Comparison of ENCODE assay signal across 17 cellular contexts in the genomic region with DNA sequence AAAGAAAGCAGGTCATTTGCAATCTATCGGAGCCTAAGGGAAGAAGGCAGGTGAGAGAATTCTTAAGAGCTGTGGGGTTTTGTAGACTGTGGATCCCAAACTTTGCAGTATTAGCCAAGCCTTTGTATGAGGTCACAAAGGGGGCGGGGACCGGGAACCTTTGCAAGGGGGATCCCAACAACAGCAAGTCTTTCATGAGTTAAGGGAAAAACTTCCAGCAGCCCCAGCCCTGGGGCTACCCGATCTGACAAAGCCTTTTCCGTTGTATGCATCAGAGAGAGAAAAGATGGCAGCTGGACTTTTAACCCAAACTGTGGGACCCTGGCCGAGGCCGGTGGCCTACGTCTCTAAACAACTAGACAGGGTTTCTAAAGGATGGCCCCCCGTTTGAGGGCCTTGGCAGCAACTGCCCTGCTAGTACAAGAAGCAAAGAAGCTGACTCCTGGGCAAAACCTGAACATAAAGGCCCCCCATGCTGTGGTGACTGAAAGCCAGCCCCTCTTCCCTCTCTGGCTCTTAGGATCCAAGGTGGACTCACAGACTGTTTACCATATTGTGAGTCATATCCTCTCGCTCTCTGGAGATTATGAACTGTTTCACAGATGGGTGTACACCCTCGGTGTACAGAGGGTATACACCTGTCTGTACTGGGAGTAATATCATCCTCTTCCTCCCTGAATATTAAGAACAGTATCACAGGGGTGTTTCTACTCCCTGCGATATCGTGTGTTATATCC. TPM values are rescaled to one million over a fixed set of nuclear protein-coding genes. Genes with fewer than 3 reads are reported as not detected.
DNase-seq lines count a peak whose midpoint lies in the region; ATAC-seq and TF ChIP-seq lines count a peak whose summit lies in the region.
"Not testable (repeated sequence)": the region's sequence is repeated elsewhere in the genome, so short reads cannot be mapped to it uniquely, and the experiment has no call there.
"Had no signal": no experiment of that assay in that cellular context is flagged by ENCODE, and none has a peak within 500 bp of the region (broad histone marks: within the 10 kb centered on the region; RNA-seq: fewer than 3 reads in every experiment).

No MANE protein-coding gene starts in this region.

- intact Hi-C loops in HCT116 (cut with micrococcal nuclease) = not testable (repeated sequence)

- not testable (repeated sequence) for H3K4me3 Mint-ChIP-seq in brain, nephron progenitor cell

- not testable (repeated sequence) for H3K9me2 ChIP-seq in HCT116 (ENCODE audit: insufficient read depth)

- BruUV-seq in HCT116 (replicated peaks; lab: Mats Ljungman, UMichigan) = not testable (repeated sequence)

- not testable (repeated sequence) for H3K4me3 ChIP-seq in HCT116 (replicated peaks in 1 of 2; ENCODE audit: low read depth in 1 of 2, low read length in 2 of 2)

- peaks cover 0 to 16% of the 10 kb centered on the region in 2 experiments; a peak in 2 of 4 replicates for H3K4me1 ChIP-seq in HCT116 (ENCODE audit: control insufficient read depth in 1 of 2, insufficient read depth in 2 of 2, low read length in 2 of 2)
- H3K4me1 ChIP-seq in foreskin keratinocyte = not testable (repeated sequence)

- CTCF ChIA-PET in HCT116 (lab: Charles Lee); RWPE1 (lab: Yijun Ruan, JAX): not testable (repeated sequence)

- H3K9ac ChIP-seq in HCT116 (ENCODE audit: low read length) = not testable (repeated sequence)

- H3K27ac ChIP-seq in HCT116 (ENCODE audit: low read depth, low read length); RWPE1; foreskin keratinocyte: not testable (repeated sequence)

- H2AFZ ChIP-seq in HCT116 (ENCODE audit: low read depth, low read length, poor library complexity, severe bottlenecking) = not testable (repeated sequence)

- not testable (repeated sequence) for H3K79me2 ChIP-seq in HCT116 (ENCODE audit: insufficient read depth, low read length)

- not testable (repeated sequence) for H3K36me3 Mint-ChIP-seq in brain; nephron progenitor cell (ENCODE audit: low read depth)

- DNase-seq in EH (ENCODE audit: low read depth) = peak; percentile 9
- DNase-seq in HCT116 (ENCODE audit: low read depth, low spot score); nephron progenitor cell: not testable (repeated sequence)
- DNase-seq in NCI-H2171 treated with DMSO at 0.1 percent for 48 hours (lab: John Stamatoyannopoulos, UW) = peak; percentile 15
- peak; percentile 32 for DNase-seq in RWPE1 (ENCODE audit: low spot score)
- peak; percentile 35 to 61 for DNase-seq in foreskin keratinocyte

- H3K4me1 Mint-ChIP-seq in brain (peaks cover 27% of the 10 kb centered on the region), nephron progenitor cell (peaks cover 16% of the 10 kb centered on the region)

- not testable (repeated sequence) for H4K20me1 ChIP-seq in HCT116 (ENCODE audit: insufficient read depth)

- RAD21 ChIA-PET in HCT116 (lab: Charles Lee; ENCODE audit: low non-redundant PET in 1 of 2, low total read pairs in 2 of 2, uncharacterized antibody in 2 of 2, unreplicated experiment in 2 of 2) = not testable (repeated sequence)

- TF ChIP-seq CTCF in HCT116 (IDR thresholded peaks at IDR 0.05 in 2 of 3, conservative IDR thresholded peaks at IDR 0.05 in 1 of 3; ENCODE audit: borderline replicate concordance in 1 of 3, insufficient read depth in 1 of 3, low read depth in 2 of 3, low read length in 2 of 3); RWPE1 (conservative IDR thresholded peaks at IDR 0.05; ENCODE audit: low read depth); brain (conservative IDR thresholded peaks at IDR 0.05); foreskin keratinocyte (conservative IDR thresholded peaks at IDR 0.05); nephron progenitor cell (IDR thresholded peaks at IDR 0.05): not testable (repeated sequence)

- H3K27ac Mint-ChIP-seq in brain (peak overlapping the region in 3 of 5 experiments; percentile 41 to 63 (median 46)), nephron progenitor cell (peak overlapping the region; percentile 23)

- not testable (repeated sequence) for H3K9me3 Mint-ChIP-seq in brain, nephron progenitor cell

- POLR2A ChIA-PET in HCT116 (lab: Charles Lee); RWPE1 (lab: Yijun Ruan, JAX; ENCODE audit: low non-redundant PET): not testable (repeated sequence)

- not testable (repeated sequence) for H3K27me3 Mint-ChIP-seq in brain; nephron progenitor cell (ENCODE audit: low read depth, poor library complexity)

- not testable (repeated sequence) for H3K27me3 ChIP-seq in HCT116 (ENCODE audit: insufficient read depth, low read length); foreskin keratinocyte

- H3K9me3 ChIP-seq in HCT116 (ENCODE audit: control insufficient read depth in 1 of 2, insufficient read depth in 1 of 2, low read depth in 1 of 2, low read length in 2 of 2) = not testable (repeated sequence)

- not testable (repeated sequence) for H3K36me3 ChIP-seq in HCT116 (ENCODE audit: control insufficient read depth in 1 of 2, insufficient read depth in 2 of 2, low read length in 2 of 2)

- TF ChIP-seq POLR2A in HCT116 (IDR thresholded peaks at IDR 0.05; ENCODE audit: borderline replicate concordance, extremely low read depth, insufficient read depth, insufficient read length) = not testable (repeated sequence)

- ATAC-seq in HCT116 (peak; percentile 49), foreskin keratinocyte (peak; percentile 92)

- peak overlapping the region; percentile 52 for H3K4me2 ChIP-seq in HCT116 (ENCODE audit: low read length)

- TF ChIP-seq RAD21 in HCT116 (IDR thresholded peaks at IDR 0.05; ENCODE audit: low read depth) = not testable (repeated sequence)

TF ChIP-seq in HCT116, 20 proteins besides CTCF, POLR2A, EP300 and RAD21:
- TF ChIP-seq FOSL1 (IDR thresholded peaks at IDR 0.05; ENCODE audit: low read depth) = peak; percentile 50
TF ChIP-seq in HCT116: peak in this region for 1; not testable (repeated sequence) for 19.

RNA-seq across cellular contexts. Expression of a gene that starts 35.4 kb away (rescaled TPM):
- total RNA-seq in HCT116 (2021; ENCODE audit: unreplicated experiment) (0.76 TPM), foreskin keratinocyte (0.11 and 0.27 TPM in 2 replicates)
- 0.32 and 0.44 TPM in 2 replicates for polyA plus RNA-seq in HCT116 (2012)
- polyA plus RNA-seq in brain (ENCODE audit: insufficient read depth, low read depth, low replicate concordance) (not detected), foreskin keratinocyte (0.07 and 0.12 TPM in 2 replicates)
- total RNA-seq: CD4-positive, alpha-beta T cell; left lobe of liver had no signal

RNA-seq across cellular contexts. Expression of a gene that starts 53.6 kb away (rescaled TPM):
- total RNA-seq in HCT116 (2021; ENCODE audit: unreplicated experiment) (not detected), foreskin keratinocyte (not detected in 2 replicates)
- not detected in 2 replicates for polyA plus RNA-seq in HCT116 (2012)
- polyA plus RNA-seq in brain (ENCODE audit: insufficient read depth, low read depth, low replicate concordance) (not detected), foreskin keratinocyte (not detected in 2 replicates)
- total RNA-seq: adrenal gland; breast epithelium; CD4-positive, alpha-beta T cell; esophagus mucosa; frontal cortex; HT-29; left lobe of liver; mesenteric fat pad; occipital lobe; SJSA1 had no signal
- polyA plus RNA-seq: adrenal gland had no signal
